Comparison of ENCODE assay signal across 8 cellular contexts in the genomic region with DNA sequence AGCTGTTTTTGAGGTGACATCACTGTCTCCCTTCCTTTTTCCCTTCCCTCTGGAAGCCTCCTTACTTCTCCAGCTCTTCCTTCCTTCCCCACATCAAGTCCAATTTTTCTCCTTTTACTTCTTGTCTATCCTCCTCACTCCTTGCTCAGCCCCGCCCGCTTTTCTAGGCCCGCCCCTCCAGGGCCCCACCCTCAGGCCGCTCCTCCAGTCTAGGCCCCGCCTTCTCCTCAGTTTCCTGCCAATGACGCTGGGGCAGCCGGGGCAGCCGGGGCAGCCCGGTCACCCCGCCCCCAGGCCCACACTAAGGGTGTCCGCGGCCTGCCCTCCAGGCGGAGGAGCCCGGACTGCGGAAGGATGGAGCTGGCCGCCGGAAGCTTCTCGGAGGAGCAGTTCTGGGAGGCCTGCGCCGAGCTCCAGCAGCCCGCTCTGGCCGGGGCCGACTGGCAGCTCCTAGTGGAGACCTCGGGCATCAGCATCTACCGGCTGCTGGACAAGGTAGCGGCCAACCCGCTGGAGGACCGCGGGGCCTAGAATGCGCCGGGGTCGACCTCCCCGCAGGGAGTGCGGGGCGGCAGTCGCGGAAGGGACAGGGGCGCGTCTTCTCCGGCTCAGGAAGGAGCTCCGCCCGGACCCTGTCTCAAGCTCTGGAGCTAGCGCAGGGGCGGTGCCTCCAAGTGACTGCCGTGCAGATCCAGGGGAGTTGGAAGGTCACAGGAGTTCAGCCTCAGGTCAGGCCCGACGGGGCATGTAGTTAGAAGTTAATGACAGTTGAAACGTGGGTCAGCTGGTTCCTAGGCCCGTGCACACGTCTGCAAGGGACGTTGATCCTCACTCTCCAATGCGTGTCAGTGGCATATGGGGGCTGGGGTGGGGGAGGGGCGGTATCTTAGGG. TPM values are rescaled to one million over a fixed set of nuclear protein-coding genes. Genes with fewer than 3 reads are reported as not detected.
A peak's percentile ranks its signal among the peaks of the same experiment; 100 is the strongest.
DNase-seq lines count a peak whose midpoint lies in the region; ATAC-seq and TF ChIP-seq lines count a peak whose summit lies in the region.

Gene PCTP (plus strand): TSS at position 302 of the 892 bp plus-strand sequence. CDS start 53 bp downstream, at position 355.

- peak; percentile 99 for ATAC-seq in GM18868 (IDR thresholded peaks at IDR 0.05; ENCODE audit: unreplicated experiment)
- peak; percentile 99 for ATAC-seq in HG03103 (IDR thresholded peaks at IDR 0.05; ENCODE audit: low read depth, unreplicated experiment)
- peak; percentile 100 for ATAC-seq in left lung

- H3K27ac ChIP-seq in AG04450 (ENCODE audit: low read depth, low read length) = peak within 1 kb of the TSS; percentile 59
- peak within 1 kb of the TSS; percentile 84 to 85 for H3K27ac ChIP-seq in left lung

- CTCF ChIA-PET in AG04450 (lab: Charles Lee) = interaction anchor here (0.6 to 5.8 kb wide), 11 partner anchors 14 to 237 kb away, joined by 3 to 56 read pairs (median 7); no protein-coding TSS in a partner anchor

- no peaks in the 10 kb centered on the region for H3K36me3 ChIP-seq in left lung

- H3K27me3 ChIP-seq in AG04450 (ENCODE audit: control insufficient read depth, insufficient read depth, low read length) (peaks cover 6% of the 10 kb centered on the region), left lung (no peaks in the 10 kb centered on the region)

- DNase-seq in AG04450 (ENCODE audit: low read depth, low spot score) (peak; percentile 68), NCI-H524 (lab: John Stamatoyannopoulos, UW) (peak; percentile 83 to 88), dermis blood vessel endothelial cell (peak; percentile 90), left lung (peak; percentile 96 to 99)
- peak; percentile 73 for DNase-seq in activated CD4-positive, alpha-beta T cell treated with anti-CD3 and anti-CD28 coated beads, Interleukin-2, amount 50 U/mL, for 1 hour
- peak; percentile 83 for DNase-seq in stimulated activated CD4-positive, alpha-beta T cell treated with anti-CD3 and anti-CD28 coated beads, Interleukin-2, amount 100 ng/mL, for 48 hours

- no peaks in the 10 kb centered on the region; the same call in 1 of the 2 replicates for H3K9me3 ChIP-seq in AG04450 (ENCODE audit: control insufficient read depth, insufficient read depth, low read length)
- no peaks in the 10 kb centered on the region for H3K9me3 ChIP-seq in left lung

- peak within 1 kb of the TSS; percentile 89 for H3K4me3 ChIP-seq in AG04450 (ENCODE audit: low read depth, low read length)
- H3K4me3 ChIP-seq in left lung = peak within 1 kb of the TSS; percentile 53 to 66

- intact Hi-C loops in left lung (cut with DNase I) = no loop called here

- TF ChIP-seq CTCF in AG04450 (IDR thresholded peaks at IDR 0.05; ENCODE audit: low read depth, low read length) = peak; percentile 57
- peak in 1 of 2 donors; percentile 42 for TF ChIP-seq CTCF in left lung (IDR thresholded peaks at IDR 0.05)

- POLR2A ChIA-PET in AG04450 (lab: Yijun Ruan, JAX) = interaction anchor here (0.8 to 1.2 kb wide), 4 partner anchors 12 to 25 kb away, joined by 3 to 5 read pairs (median 4); no protein-coding TSS in a partner anchor

- H3K4me1 ChIP-seq in left lung = peaks cover 0 to 25% of the 10 kb centered on the region in 2 donors

RNA-seq across cellular contexts. Expression of gene PCTP, which starts in this region (rescaled TPM):
- 17.3 and 20.5 TPM in 2 replicates for polyA plus RNA-seq in AG04450 (2011; rRNA removed)
- polyA minus RNA-seq in AG04450 (2011; rRNA and poly(A)+ RNA removed) = 15.9 and 17.4 TPM in 2 replicates
- 40.2 and 44.1 TPM in 2 replicates for total RNA-seq in dermis blood vessel endothelial cell
- 10 to 100 TPM; 22.9 to 23.6 TPM for total RNA-seq in left lung

Comparison
In these comparisons a context has a peak if more than half of its experiments do, and no peak if none do; other contexts are left out.
1. Peak in every context shown above with its lines: DNase-seq, ATAC-seq, H3K4me3 ChIP-seq and H3K27ac ChIP-seq.